ENCODE assay signal across 8 cellular contexts in the genomic region with DNA sequence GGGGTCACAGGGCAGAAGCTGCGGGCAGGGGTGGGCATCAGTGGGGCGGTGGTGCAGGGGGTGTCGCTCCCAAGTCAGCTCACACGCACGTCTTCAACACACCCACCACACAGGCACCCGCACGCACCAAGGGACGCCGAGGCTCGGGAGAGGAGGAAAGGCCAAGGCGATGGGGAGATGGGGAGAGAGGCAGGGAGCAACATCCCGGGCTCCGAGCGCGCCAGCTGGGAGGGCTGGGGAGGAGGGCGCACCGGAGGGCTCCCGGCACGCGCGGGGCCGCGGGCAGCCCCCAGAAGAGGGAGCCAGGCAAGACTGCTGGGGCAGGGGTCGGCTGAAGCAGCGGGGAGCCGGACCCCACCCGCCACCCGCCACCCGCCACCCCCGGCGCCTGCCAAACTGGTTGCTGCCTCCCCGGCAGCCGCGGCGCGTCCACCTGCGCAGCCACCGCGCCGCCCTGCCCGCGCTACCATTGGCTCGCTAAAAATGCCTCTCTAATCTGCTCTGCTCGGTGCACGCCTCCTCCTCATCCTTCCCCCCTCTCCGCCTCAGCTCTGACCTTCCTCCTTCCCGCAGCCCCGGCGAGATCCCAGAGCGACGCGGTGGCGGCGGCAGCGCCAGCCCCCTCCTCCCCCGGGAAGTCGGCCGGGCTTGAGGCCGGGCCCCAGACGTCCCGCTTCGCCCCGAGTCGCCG. TPM values are rescaled to one million over a fixed set of nuclear protein-coding genes. Genes with fewer than 3 reads are reported as not detected.
DNase-seq lines count a peak whose midpoint lies in the region; ATAC-seq and TF ChIP-seq lines count a peak whose summit lies in the region.

A gene with protein sequence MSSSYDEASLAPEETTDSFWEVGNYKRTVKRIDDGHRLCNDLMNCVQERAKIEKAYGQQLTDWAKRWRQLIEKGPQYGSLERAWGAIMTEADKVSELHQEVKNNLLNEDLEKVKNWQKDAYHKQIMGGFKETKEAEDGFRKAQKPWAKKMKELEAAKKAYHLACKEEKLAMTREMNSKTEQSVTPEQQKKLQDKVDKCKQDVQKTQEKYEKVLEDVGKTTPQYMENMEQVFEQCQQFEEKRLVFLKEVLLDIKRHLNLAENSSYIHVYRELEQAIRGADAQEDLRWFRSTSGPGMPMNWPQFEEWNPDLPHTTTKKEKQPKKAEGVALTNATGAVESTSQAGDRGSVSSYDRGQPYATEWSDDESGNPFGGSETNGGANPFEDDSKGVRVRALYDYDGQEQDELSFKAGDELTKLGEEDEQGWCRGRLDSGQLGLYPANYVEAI (plus strand): TSS at position 526 of the 691 bp plus-strand sequence. CDS start 60,230 bp downstream, outside the sequence.

- peak in 2 of 10 experiments; percentile 7 to 13 for DNase-seq in CD4-positive, alpha-beta T cell
- DNase-seq in HFF-Myc (ENCODE audit: extremely low read depth, low read depth) (no peak), Right ventricle myocardium inferior (ENCODE audit: missing footprints) (no peak), retinal pigment epithelial cell (ENCODE audit: low read depth) (no peak)
- DNase-seq in activated CD8-positive, alpha-beta T cell treated with anti-CD3 and anti-CD28 coated beads for 36 hours, result peak; percentile 33

- H3K4me3 ChIP-seq in HFF-Myc (replicated peaks; ENCODE audit: low read depth, low read length), result peak within 1 kb of the TSS; percentile 30
- H3K4me3 ChIP-seq in retinal pigment epithelial cell (ENCODE audit: low read length), result peak within 1 kb of the TSS; percentile 47

- POLR2A ChIA-PET in CD4-positive, alpha-beta T cell (lab: Charles Lee), result no interaction called here
- POLR2A ChIA-PET in activated CD8-positive, alpha-beta T cell treated with anti-CD3 and anti-CD28 coated beads for 36 hours (lab: Charles Lee), result interaction anchor here (1.4 kb wide), 1 partner anchor 60 kb away, joined by 4 read pairs; no protein-coding TSS in a partner anchor

- no peaks in the 10 kb centered on the region for H3K9me3 Mint-ChIP-seq in CD4-positive, alpha-beta T cell
- no peaks in the 10 kb centered on the region for H3K9me3 Mint-ChIP-seq in activated CD8-positive, alpha-beta T cell treated with anti-CD3 and anti-CD28 coated beads for 36 hours

- ATAC-seq in CD4-positive, alpha-beta T cell (ENCODE audit: poor library complexity), result peak; percentile 58
- ATAC-seq in activated CD8-positive, alpha-beta T cell treated with anti-CD3 and anti-CD28 coated beads for 36 hours, result peak; percentile 90
- ATAC-seq in Right ventricle myocardium inferior (peak; percentile 63), HG02678 (IDR thresholded peaks at IDR 0.05; ENCODE audit: unreplicated experiment) (no peak), HG02981 (IDR thresholded peaks at IDR 0.05; ENCODE audit: unreplicated experiment) (no peak), HG03045 (IDR thresholded peaks at IDR 0.05; ENCODE audit: unreplicated experiment) (no peak)

- H3K4me1 Mint-ChIP-seq in CD4-positive, alpha-beta T cell (ENCODE audit: low read depth), result peaks cover 6% of the 10 kb centered on the region
- peaks cover 5% of the 10 kb centered on the region for H3K4me1 Mint-ChIP-seq in activated CD8-positive, alpha-beta T cell treated with anti-CD3 and anti-CD28 coated beads for 36 hours (ENCODE audit: low read depth)

- peaks cover 48% of the 10 kb centered on the region for H3K27me3 Mint-ChIP-seq in CD4-positive, alpha-beta T cell
- H3K27me3 Mint-ChIP-seq in activated CD8-positive, alpha-beta T cell treated with anti-CD3 and anti-CD28 coated beads for 36 hours, result peaks cover 20% of the 10 kb centered on the region

- H3K27ac ChIP-seq in CD4-positive, alpha-beta T cell (ENCODE audit: low read depth, low read length), result no peak within 1 kb of the TSS

- intact Hi-C loops in CD4-positive, alpha-beta T cell (cut with DNase I, micrococcal nuclease), result loop anchor here in 1 of 2 experiments (10.0 kb wide), 1 partner anchor 739 kb away; no protein-coding TSS in a partner anchor
- intact Hi-C loops in activated CD8-positive, alpha-beta T cell treated with anti-CD3 and anti-CD28 coated beads for 36 hours (cut with micrococcal nuclease), result no loop called here
- intact Hi-C loops in Right ventricle myocardium inferior (cut with DNase I), result no loop called here

- H3K4me3 Mint-ChIP-seq in CD4-positive, alpha-beta T cell, result no peak within 1 kb of the TSS
- peak within 1 kb of the TSS; percentile 66 for H3K4me3 Mint-ChIP-seq in activated CD8-positive, alpha-beta T cell treated with anti-CD3 and anti-CD28 coated beads for 36 hours

- H3K9me3 ChIP-seq in CD4-positive, alpha-beta T cell (ENCODE audit: control insufficient read depth, low read length), result no peaks in the 10 kb centered on the region

- no peak within 1 kb of the TSS for H3K27ac Mint-ChIP-seq in CD4-positive, alpha-beta T cell
- H3K27ac Mint-ChIP-seq in activated CD8-positive, alpha-beta T cell treated with anti-CD3 and anti-CD28 coated beads for 36 hours, result no peak within 1 kb of the TSS

- peaks cover 20% of the 10 kb centered on the region for H3K27me3 ChIP-seq in CD4-positive, alpha-beta T cell (ENCODE audit: control insufficient read depth, insufficient read depth, low read length)

- CTCF ChIA-PET in CD4-positive, alpha-beta T cell (lab: Charles Lee), result no interaction called here
- CTCF ChIA-PET in activated CD8-positive, alpha-beta T cell treated with anti-CD3 and anti-CD28 coated beads for 36 hours (lab: Charles Lee), result interaction anchor here (0.8 to 1.1 kb wide), 2 partner anchors 143 kb away, joined by 3 read pairs; no protein-coding TSS in a partner anchor

- H3K36me3 Mint-ChIP-seq in CD4-positive, alpha-beta T cell (ENCODE audit: low read depth), result no peaks in the 10 kb centered on the region
- H3K36me3 Mint-ChIP-seq in activated CD8-positive, alpha-beta T cell treated with anti-CD3 and anti-CD28 coated beads for 36 hours (ENCODE audit: low read depth), result no peaks in the 10 kb centered on the region

- no peak for TF ChIP-seq CTCF in CD4-positive, alpha-beta T cell (IDR thresholded peaks at IDR 0.05)
- no peak for TF ChIP-seq CTCF in HFF-Myc (IDR thresholded peaks at IDR 0.05; ENCODE audit: low read depth, low read length, missing control alignments)
- TF ChIP-seq CTCF in activated CD8-positive, alpha-beta T cell treated with anti-CD3 and anti-CD28 coated beads for 36 hours (IDR thresholded peaks at IDR 0.05), result no peak
- no peak for TF ChIP-seq CTCF in retinal pigment epithelial cell (conservative IDR thresholded peaks at IDR 0.05; ENCODE audit: low read depth, low read length)

RNA-seq across cellular contexts. Expression of the gene that starts here (rescaled TPM):
- total RNA-seq in CD4-positive, alpha-beta T cell, result 1 to 10 TPM; 1.3 to 1.4 TPM
- under 1 TPM; 0.47 to 0.51 TPM for total RNA-seq in activated CD8-positive, alpha-beta T cell treated with anti-CD3 and anti-CD28 coated beads for 36 hours
- total RNA-seq in Right ventricle myocardium inferior, result 10.8 TPM

Comparison
In these comparisons a context has a peak if more than half of its experiments do, and no peak if none do; other contexts are left out.
1. Peak in DNase-seq and ATAC-seq in activated CD8-positive, alpha-beta T cell treated with anti-CD3 and anti-CD28 coated beads for 36 hours; RNA of the gene not detected or under 1 TPM.
2. ATAC-seq: peak in CD4-positive, alpha-beta T cell (single experiment) and Right ventricle myocardium inferior (single experiment); none in HG02678 (single experiment), HG02981 (single experiment) and HG03045 (single experiment).